Comparison of ENCODE assay signal across 8 cellular contexts in genomic region chr21:43659136-43660000, GRCh38. TPM values are rescaled to one million over a fixed set of nuclear protein-coding genes. Genes with fewer than 3 reads are reported as not detected.
DNase-seq lines count a peak whose midpoint lies in the region; ATAC-seq and TF ChIP-seq lines count a peak whose summit lies in the region.

Gene HSF2BP (minus strand): TSS chr21:43659488. CDS start chr21:43658096, 1,392 bp downstream.
A gene with protein sequence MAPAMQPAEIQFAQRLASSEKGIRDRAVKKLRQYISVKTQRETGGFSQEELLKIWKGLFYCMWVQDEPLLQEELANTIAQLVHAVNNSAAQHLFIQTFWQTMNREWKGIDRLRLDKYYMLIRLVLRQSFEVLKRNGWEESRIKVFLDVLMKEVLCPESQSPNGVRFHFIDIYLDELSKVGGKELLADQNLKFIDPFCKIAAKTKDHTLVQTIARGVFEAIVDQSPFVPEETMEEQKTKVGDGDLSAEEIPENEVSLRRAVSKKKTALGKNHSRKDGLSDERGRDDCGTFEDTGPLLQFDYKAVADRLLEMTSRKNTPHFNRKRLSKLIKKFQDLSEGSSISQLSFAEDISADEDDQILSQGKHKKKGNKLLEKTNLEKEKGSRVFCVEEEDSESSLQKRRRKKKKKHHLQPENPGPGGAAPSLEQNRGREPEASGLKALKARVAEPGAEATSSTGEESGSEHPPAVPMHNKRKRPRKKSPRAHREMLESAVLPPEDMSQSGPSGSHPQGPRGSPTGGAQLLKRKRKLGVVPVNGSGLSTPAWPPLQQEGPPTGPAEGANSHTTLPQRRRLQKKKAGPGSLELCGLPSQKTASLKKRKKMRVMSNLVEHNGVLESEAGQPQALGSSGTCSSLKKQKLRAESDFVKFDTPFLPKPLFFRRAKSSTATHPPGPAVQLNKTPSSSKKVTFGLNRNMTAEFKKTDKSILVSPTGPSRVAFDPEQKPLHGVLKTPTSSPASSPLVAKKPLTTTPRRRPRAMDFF (plus strand): TSS chr21:43659560. CDS start chr21:43659665, 105 bp downstream.

- ATAC-seq in DND-41 (ENCODE audit: insufficient read depth, low read depth) (peak; percentile 87), GM21825 (IDR thresholded peaks at IDR 0.05; ENCODE audit: unreplicated experiment) (peak; percentile 78), gastroesophageal sphincter (peak; percentile 97)

- H3K4me1 ChIP-seq in DND-41 (ENCODE audit: insufficient read depth, low read length) (peaks cover 36% of the 10 kb centered on the region), gastroesophageal sphincter (peaks cover 0 to 34% (median 5%) of the 10 kb centered on the region in 3 donors), neuronal stem cell (ENCODE audit: control insufficient read depth in 2 of 2, insufficient read depth in 1 of 2, low read depth in 1 of 2, low read length in 2 of 2) (peaks cover 6 to 9% of the 10 kb centered on the region in 2 donors), stomach smooth muscle (ENCODE audit: control insufficient read depth, insufficient read depth, low read length) (peaks cover 22% of the 10 kb centered on the region)

- H4K8ac ChIP-seq in neuronal stem cell (ENCODE audit: low read depth, low read length) = peak within 1 kb of the TSS; percentile 100

- peaks cover 54% of the 10 kb centered on the region for H3K79me2 ChIP-seq in DND-41 (ENCODE audit: insufficient read depth, low read length)

- peaks cover 22% of the 10 kb centered on the region; the same call in 1 of the 2 replicates for H4K20me1 ChIP-seq in DND-41 (ENCODE audit: insufficient read depth, low read length)

- TF ChIP-seq CTCF in DND-41 (IDR thresholded peaks at IDR 0.05; ENCODE audit: borderline replicate concordance, extremely low read depth, low read length, poor library complexity, severe bottlenecking) (no peak), gastroesophageal sphincter (IDR thresholded peaks at IDR 0.05) (peak in 3 of 4 experiments; percentile 16 to 25 (median 21))

- H2BK120ac ChIP-seq in neuronal stem cell (ENCODE audit: low read depth, low read length) = no peak within 1 kb of the TSS

- DNase-seq in DND-41 = peak; percentile 81
- peak; percentile 83 for DNase-seq in M059J (ENCODE audit: low read depth)
- DNase-seq in SIG-M5 treated with dmso at 0.1 percent for 504 hours (lab: John Stamatoyannopoulos, UW; ENCODE audit: unreplicated experiment) = peak; percentile 78
- DNase-seq in activated naive CD4-positive, alpha-beta T cell (lab: John Stamatoyannopoulos, UW) = peak; percentile 40 to 75 (median 48)
- DNase-seq in neuronal stem cell (ENCODE audit: low spot score) = peak; percentile 85

- peak within 1 kb of the TSS; percentile 99 for H2AK5ac ChIP-seq in neuronal stem cell (ENCODE audit: low read depth, low read length)

- peak within 1 kb of the TSS; percentile 82 for H3K27ac ChIP-seq in DND-41 (ENCODE audit: low read length)
- peak within 1 kb of the TSS; percentile 84 to 93 (median 90) for H3K27ac ChIP-seq in gastroesophageal sphincter
- H3K27ac ChIP-seq in neuronal stem cell (replicated peaks; ENCODE audit: low read length) = peak within 1 kb of the TSS; percentile 77
- peak within 1 kb of the TSS; percentile 83 for H3K27ac ChIP-seq in stomach smooth muscle (ENCODE audit: low read length)

- H4K91ac ChIP-seq in neuronal stem cell (ENCODE audit: low read depth, low read length, poor library complexity) = peak within 1 kb of the TSS; percentile 59

- H3K4me3 ChIP-seq in DND-41 (ENCODE audit: low read depth in 1 of 2, low read length in 2 of 2) = peak within 1 kb of the TSS; percentile 67 to 94
- peak within 1 kb of the TSS; percentile 99 for H3K4me3 ChIP-seq in gastroesophageal sphincter
- H3K4me3 ChIP-seq in neuronal stem cell (ENCODE audit: low read length in 2 of 2) = peak within 1 kb of the TSS; percentile 86 to 96
- H3K4me3 ChIP-seq in stomach smooth muscle (ENCODE audit: low read length in 2 of 2) = peak within 1 kb of the TSS; percentile 91

- no peaks in the 10 kb centered on the region for H3K9me3 ChIP-seq in DND-41 (ENCODE audit: insufficient read depth, low read length, severe bottlenecking)
- H3K9me3 ChIP-seq in gastroesophageal sphincter = no peaks in the 10 kb centered on the region
- H3K9me3 ChIP-seq in neuronal stem cell (replicated peaks in 1 of 2; ENCODE audit: control insufficient read depth in 2 of 2, insufficient read depth in 1 of 2, low read depth in 1 of 2, low read length in 2 of 2) = peaks cover 0 to under 1% of the 10 kb centered on the region in 2 donors
- no peaks in the 10 kb centered on the region for H3K9me3 ChIP-seq in stomach smooth muscle (ENCODE audit: control insufficient read depth in 2 of 2, low read length in 2 of 2)

- peaks cover 33% of the 10 kb centered on the region for H3K36me3 ChIP-seq in DND-41 (ENCODE audit: insufficient read depth, low read length)
- H3K36me3 ChIP-seq in gastroesophageal sphincter = peaks cover 0 to 29% of the 10 kb centered on the region in 2 donors
- peaks cover 5 to 33% of the 10 kb centered on the region in 2 donors for H3K36me3 ChIP-seq in neuronal stem cell (replicated peaks in 1 of 2; ENCODE audit: control insufficient read depth in 2 of 2, insufficient read depth in 2 of 2, low read length in 2 of 2)
- H3K36me3 ChIP-seq in stomach smooth muscle (ENCODE audit: control insufficient read depth in 2 of 2, insufficient read depth in 2 of 2, low read length in 2 of 2) = peaks cover 2 to 8% of the 10 kb centered on the region in 2 donors

- H2AFZ ChIP-seq in DND-41 (ENCODE audit: low read depth, low read length) (peak within 1 kb of the TSS; percentile 90), neuronal stem cell (ENCODE audit: low read length) (peak within 1 kb of the TSS; percentile 98)

- H3K4me2 ChIP-seq in DND-41 (ENCODE audit: insufficient read depth, low read length) (peak within 1 kb of the TSS; percentile 79), neuronal stem cell (ENCODE audit: insufficient read depth, low read length, poor library complexity, severe bottlenecking) (peak within 1 kb of the TSS; percentile 87)

- peak within 1 kb of the TSS; percentile 94 for H3K23ac ChIP-seq in neuronal stem cell (ENCODE audit: low read depth, low read length, poor library complexity)

- peak; percentile 89 to 92 for TF ChIP-seq POLR2A in gastroesophageal sphincter (IDR thresholded peaks at IDR 0.05)

- no peaks in the 10 kb centered on the region for H3K27me3 ChIP-seq in DND-41 (ENCODE audit: insufficient read depth, low read length, poor library complexity)
- H3K27me3 ChIP-seq in gastroesophageal sphincter = no peaks in the 10 kb centered on the region
- no peaks in the 10 kb centered on the region for H3K27me3 ChIP-seq in neuronal stem cell (ENCODE audit: control insufficient read depth in 3 of 3, insufficient read depth in 3 of 3, low read depth in 1 of 3, low read length in 3 of 3)
- H3K27me3 ChIP-seq in stomach smooth muscle (ENCODE audit: control insufficient read depth in 1 of 2, insufficient read depth in 2 of 2, low read length in 2 of 2) = no peaks in the 10 kb centered on the region

- peak within 1 kb of the TSS; percentile 29 for H2BK5ac ChIP-seq in neuronal stem cell (ENCODE audit: low read length)

- H3K4ac ChIP-seq in neuronal stem cell (ENCODE audit: low read length) = no peak within 1 kb of the TSS

- peaks cover 7% of the 10 kb centered on the region for H3K79me1 ChIP-seq in neuronal stem cell (ENCODE audit: low read depth, low read length)

- WGBS in gastroesophageal sphincter (ENCODE audit: low coverage in 1 of 2), 2 donors = 40% methylated on average over 11 of the region's 92 CpGs; no CpG with 5 or more reads in 1 of the 2 donors
- no CpG with 5 or more reads among the region's 92 CpGs for WGBS in neuronal stem cell (ENCODE audit: extremely low coverage in 2 of 2, insufficient read length in 2 of 2, insufficient replicate concordance in 1 of 2), 2 donors

- no peak for TF ChIP-seq EP300 in gastroesophageal sphincter (IDR thresholded peaks at IDR 0.05)

- peak within 1 kb of the TSS; percentile 43 for H3K14ac ChIP-seq in neuronal stem cell (ENCODE audit: low read length)

- H3K18ac ChIP-seq in neuronal stem cell (ENCODE audit: low read length) = peak within 1 kb of the TSS; percentile 94

- H3K9ac ChIP-seq in DND-41 (ENCODE audit: low read depth, low read length) (peak within 1 kb of the TSS; percentile 91), neuronal stem cell (ENCODE audit: low read depth, low read length, poor library complexity) (peak within 1 kb of the TSS; percentile 96), stomach smooth muscle (ENCODE audit: low read length in 2 of 2) (peak within 1 kb of the TSS; percentile 86 to 90)

- no peak within 1 kb of the TSS for H2BK12ac ChIP-seq in neuronal stem cell (ENCODE audit: low read length)

- peak within 1 kb of the TSS; percentile 17 for H2BK15ac ChIP-seq in neuronal stem cell (ENCODE audit: low read length)

RNA-seq across cellular contexts. Expression of gene HSF2BP, which starts in this region (rescaled TPM):
- total RNA-seq in M059J (2014; rRNA removed; shearing (Covaris generic)) = 2.0 and 4.7 TPM in 2 replicates
- total RNA-seq in gastroesophageal sphincter = 1 to 10 TPM in 2 of 4 donors, under 1 TPM in 2; 0.40 to 2.4 (median 1.2) TPM
- 0.73 TPM for polyA plus RNA-seq in neuronal stem cell (2013, experiment 1 of 2)
- 0.65 TPM for polyA plus RNA-seq in neuronal stem cell (2013, experiment 2 of 2)

RNA-seq across cellular contexts. Expression of the second gene that starts in this region (rescaled TPM):
- 23.8 and 42.8 TPM in 2 replicates for total RNA-seq in M059J (2014; rRNA removed; shearing (Covaris generic))
- total RNA-seq in gastroesophageal sphincter = 10 to 100 TPM; 17.8 to 23.7 (median 21.2) TPM
- 31.3 TPM for polyA plus RNA-seq in neuronal stem cell (2013, experiment 1 of 2)
- polyA plus RNA-seq in neuronal stem cell (2013, experiment 2 of 2) = 31.6 TPM

Comparison
In these comparisons a context has a peak if more than half of its experiments do, and no peak if none do; other contexts are left out.
1. Peak in every context shown above with its lines: DNase-seq, ATAC-seq, H3K4me3 ChIP-seq and H3K27ac ChIP-seq.